In the genomic region with DNA sequence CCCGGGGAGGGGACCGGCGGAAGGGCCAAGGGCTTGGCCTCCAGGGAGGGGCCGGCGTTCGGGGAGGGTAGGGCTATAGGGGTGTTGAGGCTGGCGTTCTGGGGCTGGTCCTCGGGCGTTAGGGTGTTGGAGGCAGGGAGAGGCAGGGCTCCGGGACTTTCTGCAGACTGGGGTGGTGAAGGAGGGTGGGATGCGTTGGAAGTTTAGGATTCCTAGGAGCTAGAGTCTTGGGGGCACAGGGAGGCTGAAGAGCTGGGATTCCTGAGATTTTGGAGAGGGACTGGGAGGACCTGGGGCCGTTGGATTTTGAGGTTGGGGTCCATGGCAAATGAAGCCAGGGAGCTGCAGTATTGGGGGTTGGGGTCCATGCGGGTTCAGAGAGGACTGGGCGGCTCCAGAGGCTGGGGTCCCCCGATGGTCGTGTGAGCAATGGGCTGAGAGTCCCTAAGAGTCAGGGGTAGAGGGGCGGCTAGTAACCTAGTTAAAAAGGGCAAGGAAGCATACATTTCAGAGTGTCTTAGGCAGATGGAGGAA, we compare ENCODE assay signal across 2 cellular contexts.
TF ChIP-seq lines count a peak whose summit lies in the region.

No MANE protein-coding gene starts in this region.

TF ChIP-seq in A549, 52 proteins besides CTCF, POLR2A, EP300 and RAD21:
- TF ChIP-seq RFX5 (IDR thresholded peaks at IDR 0.05) (no peak), MAFK (IDR thresholded peaks at IDR 0.05; ENCODE audit: partially characterized antibody) (no peak)

TF ChIP-seq in WTC11, 78 proteins besides CTCF, POLR2A, EP300 and RAD21:
- TF ChIP-seq, protein P1, sequence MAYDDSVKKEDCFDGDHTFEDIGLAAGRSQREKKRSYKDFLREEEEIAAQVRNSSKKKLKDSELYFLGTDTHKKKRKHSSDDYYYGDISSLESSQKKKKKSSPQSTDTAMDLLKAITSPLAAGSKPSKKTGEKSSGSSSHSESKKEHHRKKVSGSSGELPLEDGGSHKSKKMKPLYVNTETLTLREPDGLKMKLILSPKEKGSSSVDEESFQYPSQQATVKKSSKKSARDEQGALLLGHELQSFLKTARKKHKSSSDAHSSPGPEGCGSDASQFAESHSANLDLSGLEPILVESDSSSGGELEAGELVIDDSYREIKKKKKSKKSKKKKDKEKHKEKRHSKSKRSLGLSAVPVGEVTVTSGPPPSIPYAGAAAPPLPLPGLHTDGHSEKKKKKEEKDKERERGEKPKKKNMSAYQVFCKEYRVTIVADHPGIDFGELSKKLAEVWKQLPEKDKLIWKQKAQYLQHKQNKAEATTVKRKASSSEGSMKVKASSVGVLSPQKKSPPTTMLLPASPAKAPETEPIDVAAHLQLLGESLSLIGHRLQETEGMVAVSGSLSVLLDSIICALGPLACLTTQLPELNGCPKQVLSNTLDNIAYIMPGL (CRISPR knock-in tag; IDR thresholded peaks at IDR 0.05) = no peak
- TF ChIP-seq JUN (CRISPR knock-in tag; IDR thresholded peaks at IDR 0.05) (no peak), ZNF423 (CRISPR knock-in tag; IDR thresholded peaks at IDR 0.05) (no peak), ZNF317 (CRISPR knock-in tag; IDR thresholded peaks at IDR 0.05; ENCODE audit: borderline replicate concordance, low read depth) (no peak), SMAD3 (CRISPR knock-in tag; IDR thresholded peaks at IDR 0.05; ENCODE audit: borderline replicate concordance) (no peak), GABPB1 (CRISPR knock-in tag; IDR thresholded peaks at IDR 0.05) (no peak), AR (CRISPR knock-in tag; IDR thresholded peaks at IDR 0.05) (no peak), NFE2L1 (CRISPR knock-in tag; IDR thresholded peaks at IDR 0.05) (no peak), USF1 (CRISPR knock-in tag; IDR thresholded peaks at IDR 0.05) (no peak), GTF2I (CRISPR knock-in tag; conservative IDR thresholded peaks at IDR 0.05) (no peak), FOXP1 (CRISPR knock-in tag; IDR thresholded peaks at IDR 0.05; ENCODE audit: borderline replicate concordance) (no peak), NR2C2 (CRISPR knock-in tag; IDR thresholded peaks at IDR 0.05) (no peak), ZNF512 (CRISPR knock-in tag; IDR thresholded peaks at IDR 0.05; ENCODE audit: borderline replicate concordance) (no peak)
- TF ChIP-seq, protein P2, sequence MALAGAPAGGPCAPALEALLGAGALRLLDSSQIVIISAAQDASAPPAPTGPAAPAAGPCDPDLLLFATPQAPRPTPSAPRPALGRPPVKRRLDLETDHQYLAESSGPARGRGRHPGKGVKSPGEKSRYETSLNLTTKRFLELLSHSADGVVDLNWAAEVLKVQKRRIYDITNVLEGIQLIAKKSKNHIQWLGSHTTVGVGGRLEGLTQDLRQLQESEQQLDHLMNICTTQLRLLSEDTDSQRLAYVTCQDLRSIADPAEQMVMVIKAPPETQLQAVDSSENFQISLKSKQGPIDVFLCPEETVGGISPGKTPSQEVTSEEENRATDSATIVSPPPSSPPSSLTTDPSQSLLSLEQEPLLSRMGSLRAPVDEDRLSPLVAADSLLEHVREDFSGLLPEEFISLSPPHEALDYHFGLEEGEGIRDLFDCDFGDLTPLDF (CRISPR knock-in tag; IDR thresholded peaks at IDR 0.05) = no peak
- TF ChIP-seq, protein P3, sequence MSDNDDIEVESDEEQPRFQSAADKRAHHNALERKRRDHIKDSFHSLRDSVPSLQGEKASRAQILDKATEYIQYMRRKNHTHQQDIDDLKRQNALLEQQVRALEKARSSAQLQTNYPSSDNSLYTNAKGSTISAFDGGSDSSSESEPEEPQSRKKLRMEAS (CRISPR knock-in tag; IDR thresholded peaks at IDR 0.05) = no peak
- TF ChIP-seq, protein P4, sequence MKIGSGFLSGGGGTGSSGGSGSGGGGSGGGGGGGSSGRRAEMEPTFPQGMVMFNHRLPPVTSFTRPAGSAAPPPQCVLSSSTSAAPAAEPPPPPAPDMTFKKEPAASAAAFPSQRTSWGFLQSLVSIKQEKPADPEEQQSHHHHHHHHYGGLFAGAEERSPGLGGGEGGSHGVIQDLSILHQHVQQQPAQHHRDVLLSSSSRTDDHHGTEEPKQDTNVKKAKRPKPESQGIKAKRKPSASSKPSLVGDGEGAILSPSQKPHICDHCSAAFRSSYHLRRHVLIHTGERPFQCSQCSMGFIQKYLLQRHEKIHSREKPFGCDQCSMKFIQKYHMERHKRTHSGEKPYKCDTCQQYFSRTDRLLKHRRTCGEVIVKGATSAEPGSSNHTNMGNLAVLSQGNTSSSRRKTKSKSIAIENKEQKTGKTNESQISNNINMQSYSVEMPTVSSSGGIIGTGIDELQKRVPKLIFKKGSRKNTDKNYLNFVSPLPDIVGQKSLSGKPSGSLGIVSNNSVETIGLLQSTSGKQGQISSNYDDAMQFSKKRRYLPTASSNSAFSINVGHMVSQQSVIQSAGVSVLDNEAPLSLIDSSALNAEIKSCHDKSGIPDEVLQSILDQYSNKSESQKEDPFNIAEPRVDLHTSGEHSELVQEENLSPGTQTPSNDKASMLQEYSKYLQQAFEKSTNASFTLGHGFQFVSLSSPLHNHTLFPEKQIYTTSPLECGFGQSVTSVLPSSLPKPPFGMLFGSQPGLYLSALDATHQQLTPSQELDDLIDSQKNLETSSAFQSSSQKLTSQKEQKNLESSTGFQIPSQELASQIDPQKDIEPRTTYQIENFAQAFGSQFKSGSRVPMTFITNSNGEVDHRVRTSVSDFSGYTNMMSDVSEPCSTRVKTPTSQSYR (CRISPR knock-in tag; IDR thresholded peaks at IDR 0.05) = no peak
- TF ChIP-seq, protein P5, sequence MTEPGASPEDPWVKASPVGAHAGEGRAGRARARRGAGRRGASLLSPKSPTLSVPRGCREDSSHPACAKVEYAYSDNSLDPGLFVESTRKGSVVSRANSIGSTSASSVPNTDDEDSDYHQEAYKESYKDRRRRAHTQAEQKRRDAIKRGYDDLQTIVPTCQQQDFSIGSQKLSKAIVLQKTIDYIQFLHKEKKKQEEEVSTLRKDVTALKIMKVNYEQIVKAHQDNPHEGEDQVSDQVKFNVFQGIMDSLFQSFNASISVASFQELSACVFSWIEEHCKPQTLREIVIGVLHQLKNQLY (CRISPR knock-in tag; IDR thresholded peaks at IDR 0.05) = no peak
